2 cellular contexts compared by ENCODE assay signal in the genomic region with DNA sequence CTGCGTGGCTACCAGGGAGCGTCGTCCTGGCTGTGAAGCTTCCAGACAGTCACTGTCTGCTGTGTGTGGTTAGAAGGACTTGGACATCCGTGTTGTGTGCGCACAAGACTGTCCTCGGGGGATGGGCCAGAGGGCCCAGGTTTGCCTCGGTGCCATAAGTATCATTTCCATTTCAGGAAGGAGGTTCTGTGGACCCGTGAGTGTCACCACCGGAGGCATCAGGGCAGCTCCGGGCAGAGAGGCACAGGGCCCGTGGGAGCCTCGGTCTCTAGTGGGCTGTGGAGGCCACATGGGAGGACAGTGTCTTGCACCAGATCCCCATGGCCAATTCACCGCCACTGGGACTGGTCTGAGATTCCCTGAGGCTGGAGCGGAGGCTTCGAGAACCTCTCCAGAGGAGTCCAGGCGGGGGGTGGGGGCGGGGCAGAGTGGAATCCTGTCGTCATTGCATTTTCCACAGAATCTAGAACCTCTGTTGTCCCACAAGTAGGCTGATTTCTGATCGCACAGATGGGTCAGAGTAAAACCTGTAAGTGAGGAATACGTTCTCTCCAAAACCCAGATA.
TF ChIP-seq lines count a peak whose summit lies in the region.

No MANE protein-coding gene starts in this region.

TF ChIP-seq in WTC11, 78 proteins besides CTCF, POLR2A, EP300 and RAD21:
- TF ChIP-seq GRHL2 (CRISPR knock-in tag; IDR thresholded peaks at IDR 0.05; ENCODE audit: insufficient replicate concordance, severe bottlenecking): no peak
- no peak for TF ChIP-seq JUN (CRISPR knock-in tag; IDR thresholded peaks at IDR 0.05)
- no peak for TF ChIP-seq FOXJ3 (CRISPR knock-in tag; IDR thresholded peaks at IDR 0.05; ENCODE audit: borderline replicate concordance)
- TF ChIP-seq HMGXB4 (CRISPR knock-in tag; IDR thresholded peaks at IDR 0.05): no peak
- TF ChIP-seq TEAD1 (CRISPR knock-in tag; IDR thresholded peaks at IDR 0.05): no peak
- no peak for TF ChIP-seq CBFB (CRISPR knock-in tag; IDR thresholded peaks at IDR 0.05; ENCODE audit: low read depth)
- TF ChIP-seq, protein P1, sequence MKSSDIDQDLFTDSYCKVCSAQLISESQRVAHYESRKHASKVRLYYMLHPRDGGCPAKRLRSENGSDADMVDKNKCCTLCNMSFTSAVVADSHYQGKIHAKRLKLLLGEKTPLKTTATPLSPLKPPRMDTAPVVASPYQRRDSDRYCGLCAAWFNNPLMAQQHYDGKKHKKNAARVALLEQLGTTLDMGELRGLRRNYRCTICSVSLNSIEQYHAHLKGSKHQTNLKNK (CRISPR knock-in tag; IDR thresholded peaks at IDR 0.05): no peak
- TF ChIP-seq MXD4 (CRISPR knock-in tag; IDR thresholded peaks at IDR 0.05; ENCODE audit: borderline replicate concordance): no peak
- TF ChIP-seq ESRRA (CRISPR knock-in tag; IDR thresholded peaks at IDR 0.05; ENCODE audit: borderline replicate concordance): no peak
- TF ChIP-seq TP53 (CRISPR knock-in tag; IDR thresholded peaks at IDR 0.05): no peak
- TF ChIP-seq, protein P2, sequence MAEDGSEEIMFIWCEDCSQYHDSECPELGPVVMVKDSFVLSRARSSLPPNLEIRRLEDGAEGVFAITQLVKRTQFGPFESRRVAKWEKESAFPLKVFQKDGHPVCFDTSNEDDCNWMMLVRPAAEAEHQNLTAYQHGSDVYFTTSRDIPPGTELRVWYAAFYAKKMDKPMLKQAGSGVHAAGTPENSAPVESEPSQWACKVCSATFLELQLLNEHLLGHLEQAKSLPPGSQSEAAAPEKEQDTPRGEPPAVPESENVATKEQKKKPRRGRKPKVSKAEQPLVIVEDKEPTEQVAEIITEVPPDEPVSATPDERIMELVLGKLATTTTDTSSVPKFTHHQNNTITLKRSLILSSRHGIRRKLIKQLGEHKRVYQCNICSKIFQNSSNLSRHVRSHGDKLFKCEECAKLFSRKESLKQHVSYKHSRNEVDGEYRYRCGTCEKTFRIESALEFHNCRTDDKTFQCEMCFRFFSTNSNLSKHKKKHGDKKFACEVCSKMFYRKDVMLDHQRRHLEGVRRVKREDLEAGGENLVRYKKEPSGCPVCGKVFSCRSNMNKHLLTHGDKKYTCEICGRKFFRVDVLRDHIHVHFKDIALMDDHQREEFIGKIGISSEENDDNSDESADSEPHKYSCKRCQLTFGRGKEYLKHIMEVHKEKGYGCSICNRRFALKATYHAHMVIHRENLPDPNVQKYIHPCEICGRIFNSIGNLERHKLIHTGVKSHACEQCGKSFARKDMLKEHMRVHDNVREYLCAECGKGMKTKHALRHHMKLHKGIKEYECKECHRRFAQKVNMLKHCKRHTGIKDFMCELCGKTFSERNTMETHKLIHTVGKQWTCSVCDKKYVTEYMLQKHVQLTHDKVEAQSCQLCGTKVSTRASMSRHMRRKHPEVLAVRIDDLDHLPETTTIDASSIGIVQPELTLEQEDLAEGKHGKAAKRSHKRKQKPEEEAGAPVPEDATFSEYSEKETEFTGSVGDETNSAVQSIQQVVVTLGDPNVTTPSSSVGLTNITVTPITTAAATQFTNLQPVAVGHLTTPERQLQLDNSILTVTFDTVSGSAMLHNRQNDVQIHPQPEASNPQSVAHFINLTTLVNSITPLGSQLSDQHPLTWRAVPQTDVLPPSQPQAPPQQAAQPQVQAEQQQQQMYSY (CRISPR knock-in tag; IDR thresholded peaks at IDR 0.05): no peak
- TF ChIP-seq SMAD4 (CRISPR knock-in tag; IDR thresholded peaks at IDR 0.05): no peak
- TF ChIP-seq ZNF396 (CRISPR knock-in tag; IDR thresholded peaks at IDR 0.05; ENCODE audit: borderline replicate concordance): no peak
- TF ChIP-seq PRRX2 (CRISPR knock-in tag; IDR thresholded peaks at IDR 0.05): no peak
- TF ChIP-seq KAT7 (CRISPR knock-in tag; IDR thresholded peaks at IDR 0.05; ENCODE audit: borderline replicate concordance): no peak
- TF ChIP-seq ELF4 (CRISPR knock-in tag; IDR thresholded peaks at IDR 0.05; ENCODE audit: low read depth): no peak

TF ChIP-seq in H1, 55 proteins besides CTCF, POLR2A, EP300 and RAD21:
- TF ChIP-seq RBBP5 (IDR thresholded peaks at IDR 0.05; ENCODE audit: borderline replicate concordance, low read depth, low read length) (no peak), JUN (IDR thresholded peaks at IDR 0.05; ENCODE audit: low read depth, low read length) (no peak)
- TF ChIP-seq, protein P3, sequence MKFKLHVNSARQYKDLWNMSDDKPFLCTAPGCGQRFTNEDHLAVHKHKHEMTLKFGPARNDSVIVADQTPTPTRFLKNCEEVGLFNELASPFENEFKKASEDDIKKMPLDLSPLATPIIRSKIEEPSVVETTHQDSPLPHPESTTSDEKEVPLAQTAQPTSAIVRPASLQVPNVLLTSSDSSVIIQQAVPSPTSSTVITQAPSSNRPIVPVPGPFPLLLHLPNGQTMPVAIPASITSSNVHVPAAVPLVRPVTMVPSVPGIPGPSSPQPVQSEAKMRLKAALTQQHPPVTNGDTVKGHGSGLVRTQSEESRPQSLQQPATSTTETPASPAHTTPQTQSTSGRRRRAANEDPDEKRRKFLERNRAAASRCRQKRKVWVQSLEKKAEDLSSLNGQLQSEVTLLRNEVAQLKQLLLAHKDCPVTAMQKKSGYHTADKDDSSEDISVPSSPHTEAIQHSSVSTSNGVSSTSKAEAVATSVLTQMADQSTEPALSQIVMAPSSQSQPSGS (IDR thresholded peaks at IDR 0.05; ENCODE audit: low read length): no peak
